ENCODE assay signal across 19 cellular contexts in genomic region chr16:9578459-9578858, GRCh38.
"Had no signal": no experiment of that assay in that cellular context is flagged by ENCODE, and none has a peak within 500 bp of the region (broad histone marks: within the 10 kb centered on the region; RNA-seq: fewer than 3 reads in every experiment).

No MANE protein-coding gene starts in this region.

- H3K36me3 ChIP-seq: right lobe of liver, stomach, thyroid gland had no signal

- ATAC-seq: effector memory CD8-positive, alpha-beta T cell; left lobe of liver; mucosa of descending colon; natural killer cell treated with Interleukin-12 subunit alpha and Interleukin-12 subunit beta and Interleukin-15 and Interleukin-18, amount 100 ng/mL, for 72 hours; right lobe of liver; stimulated activated effector memory CD8-positive, alpha-beta T cell treated with anti-CD3 and anti-CD28 coated beads, Interleukin-12 subunit alpha, Interleukin-12 subunit beta, amount 100 ng/mL, for 72 hours had no signal

- H3K4me3 ChIP-seq: lung, mucosa of descending colon, right lobe of liver, stomach, thyroid gland had no signal

- DNase-seq: cortex of kidney; effector memory CD8-positive, alpha-beta T cell; hypothalamus; immature natural killer cell; mesenchymal stem cell; mucosa of descending colon; naive B cell; right lobe of liver; small intestine; stimulated activated CD4-positive, alpha-beta T cell treated with anti-CD3 and anti-CD28 coated beads, Interleukin-15, amount 100 ng/mL, for 24 hours; stimulated activated CD4-positive, alpha-beta T cell treated with anti-CD3 and anti-CD28 coated beads, Interleukin-4, amount 100 ng/mL, for 24 hours; stimulated activated naive CD4-positive, alpha-beta T cell treated with Interleukin-2 at 50 U/mL for 16 hours; stomach; thyroid gland; trophoblast cell had no signal

- H3K27me3 ChIP-seq: right lobe of liver, stomach, thyroid gland had no signal
